In genomic region chr11:34451053-34451452, GRCh38 we compare ENCODE assay signal across 27 cellular contexts.
"Had no signal": no experiment of that assay in that cellular context is flagged by ENCODE, and none has a peak within 500 bp of the region (broad histone marks: within the 10 kb centered on the region; RNA-seq: fewer than 3 reads in every experiment).

No MANE protein-coding gene starts in this region.

- H3K27ac Mint-ChIP-seq: activated naive CD8-positive, alpha-beta T cell treated with anti-CD3 and anti-CD28 coated beads, Interleukin-2, amount 10 ng/mL, durations not matched to agents 7 days and 5 days; activated T-helper 2 cell treated with anti-CD3 and anti-CD28 coated beads, Interferon-gamma antibody, Interleukin-2, Interleukin-4, amounts not matched to agents 10 μg/mL and 5 μg/mL and 100 μg/mL, durations not matched to agents 14 hours and 24 hours and 36 hours; endodermal cell; natural killer cell; progenitor cell of endocrine pancreas; WTC11 had no signal

- H3K4me3 ChIP-seq: breast epithelium, colonic mucosa, esophagus squamous epithelium, gastrocnemius medialis, left lung, suprapubic skin, transverse colon, vagina had no signal

- DNase-seq: activated CD4-positive, alpha-beta T cell treated with anti-CD3 and anti-CD28 coated beads, Interleukin-2, amount 50 U/mL, for 4 hours; activated CD8-positive, alpha-beta memory T cell treated with anti-CD3 and anti-CD28 coated beads for 24 hours; activated CD8-positive, alpha-beta memory T cell treated with anti-CD3 and anti-CD28 coated beads, Interleukin-2, amount 50 U/mL, for 48 hours; activated naive CD4-positive, alpha-beta T cell treated with Interleukin-2 at 50 U/mL for 16 hours; activated naive CD8-positive, alpha-beta T cell treated with anti-CD3 and anti-CD28 coated beads, Interleukin-2, amount 10 ng/mL, durations not matched to agents 7 days and 5 days; activated T-cell treated with anti-CD3 and anti-CD28 coated beads, Interleukin-2, amount 50 U/mL, for 4 hours; amniotic stem cell; colonic mucosa; endodermal cell; esophagus squamous epithelium; gastrocnemius medialis; hippocampal formation; kidney glomerular epithelial cell; left lung; natural killer cell; stimulated activated CD4-positive, alpha-beta T cell treated with anti-CD3 and anti-CD28 coated beads, Interleukin-12 subunit alpha, Interleukin-12 subunit beta, amount 100 ng/mL, for 4 hours; stimulated activated CD4-positive, alpha-beta T cell treated with anti-CD3 and anti-CD28 coated beads, Interleukin-4, amount 100 ng/mL, for 4 hours; T-helper 9 cell; transverse colon had no signal

- ATAC-seq: activated T-cell treated with anti-CD3 and anti-CD28 coated beads, Interleukin-2, amount 50 U/mL, for 4 hours; gastrocnemius medialis; left lung; WTC11 had no signal

- H3K4me1 ChIP-seq: breast epithelium, colonic mucosa, suprapubic skin had no signal

- H3K9me3 ChIP-seq: breast epithelium, colonic mucosa, esophagus squamous epithelium, gastrocnemius medialis, left lung, suprapubic skin, transverse colon, vagina had no signal

- H3K4me3 Mint-ChIP-seq: activated naive CD8-positive, alpha-beta T cell treated with anti-CD3 and anti-CD28 coated beads, Interleukin-2, amount 10 ng/mL, durations not matched to agents 7 days and 5 days; activated T-cell treated with anti-CD3 and anti-CD28 coated beads, Interleukin-2, amount 50 U/mL, for 4 hours; central memory CD8-positive, alpha-beta T cell; endodermal cell; natural killer cell; stimulated activated naive CD8-positive, alpha-beta T cell treated with anti-CD3 and anti-CD28 coated beads, Interleukin-15, Interleukin-2, amounts not matched to agents 100 ng/mL and 50 ng/mL, for 24 hours; WTC11 had no signal

- H3K27me3 Mint-ChIP-seq: activated naive CD8-positive, alpha-beta T cell treated with anti-CD3 and anti-CD28 coated beads, Interleukin-2, amount 10 ng/mL, durations not matched to agents 7 days and 5 days; central memory CD8-positive, alpha-beta T cell; progenitor cell of endocrine pancreas; stimulated activated naive CD8-positive, alpha-beta T cell treated with anti-CD3 and anti-CD28 coated beads, Interleukin-15, Interleukin-2, amounts not matched to agents 100 ng/mL and 50 ng/mL, for 24 hours had no signal

- H3K4me1 Mint-ChIP-seq: endodermal cell, WTC11 had no signal

- H3K9me3 Mint-ChIP-seq: activated naive CD8-positive, alpha-beta T cell treated with anti-CD3 and anti-CD28 coated beads, Interleukin-2, amount 10 ng/mL, durations not matched to agents 7 days and 5 days; activated T-cell treated with anti-CD3 and anti-CD28 coated beads, Interleukin-2, amount 50 U/mL, for 4 hours; activated T-helper 2 cell treated with anti-CD3 and anti-CD28 coated beads, Interferon-gamma antibody, Interleukin-2, Interleukin-4, amounts not matched to agents 10 μg/mL and 5 μg/mL and 100 μg/mL, durations not matched to agents 14 hours and 24 hours and 36 hours; central memory CD8-positive, alpha-beta T cell; endodermal cell; natural killer cell; stimulated activated naive CD8-positive, alpha-beta T cell treated with anti-CD3 and anti-CD28 coated beads, Interleukin-15, Interleukin-2, amounts not matched to agents 100 ng/mL and 50 ng/mL, for 24 hours; WTC11 had no signal

- H3K27me3 ChIP-seq: breast epithelium, colonic mucosa, esophagus squamous epithelium, gastrocnemius medialis, left lung, suprapubic skin, transverse colon, vagina had no signal

- H3K27ac ChIP-seq: breast epithelium, colonic mucosa, esophagus squamous epithelium, gastrocnemius medialis, suprapubic skin, transverse colon, vagina had no signal
